Comparison of ENCODE assay signal across 22 cellular contexts in genomic region chr2:241134711-241135110, GRCh38. TPM values are rescaled to one million over a fixed set of nuclear protein-coding genes. Genes with fewer than 3 reads are reported as not detected.
DNase-seq lines count a peak whose midpoint lies in the region; ATAC-seq, FAIRE-seq and TF ChIP-seq lines count a peak whose summit lies in the region.
"Had no signal": no experiment of that assay in that cellular context is flagged by ENCODE, and none has a peak within 500 bp of the region (broad histone marks: within the 10 kb centered on the region; RNA-seq: fewer than 3 reads in every experiment).

No MANE protein-coding gene starts in this region.

- in situ Hi-C loops in HepG2 (cut with HindIII; ENCODE audit: extremely low pct_ligation_motif_present, low pct_unique_long_range_greater_than_20kb), result no loop called here

- no peak for TF ChIP-seq CTCF in HepG2 (CRISPR knock-in tag; IDR thresholded peaks at IDR 0.05)
- no peak for TF ChIP-seq CTCF in right lobe of liver (IDR thresholded peaks at IDR 0.05)
- TF ChIP-seq CTCF in kidney (IDR thresholded peaks at IDR 0.05; ENCODE audit: borderline replicate concordance, extremely low read depth, insufficient read depth), result no peak
- TF ChIP-seq CTCF in osteoblast (IDR thresholded peaks at IDR 0.05; ENCODE audit: extremely low read depth, low read depth, low read length), result no peak

- H3K4me3 ChIP-seq in HepG2 (replicated peaks in 1 of 3; ENCODE audit: insufficient read depth in 1 of 3, low read depth in 2 of 3, low read length in 3 of 3) (no peak overlapping the region), right lobe of liver (no peak overlapping the region), kidney (ENCODE audit: low read length in 2 of 2) (no peak overlapping the region), osteoblast (ENCODE audit: insufficient read depth, low read length) (no peak overlapping the region)
- H3K4me3 ChIP-seq: BLaER1 treated with 17β-estradiol and CSF1 and Interleukin-3, amounts not matched to agents 10 nM and 100 nM; GM12878; GM23338; K562 had no signal

- FAIRE-seq in HepG2 (lab: Jason Lieb, UNC), result no peak
- no peak for FAIRE-seq in kidney (lab: Jason Lieb, UNC)
- FAIRE-seq: GM12878, H54, K562 had no signal

- no peaks in the 10 kb centered on the region for H4K20me1 ChIP-seq in HepG2 (ENCODE audit: insufficient read depth, low read length)
- no peaks in the 10 kb centered on the region for H4K20me1 ChIP-seq in osteoblast (ENCODE audit: insufficient read depth, low read length)

- H3K4me1 ChIP-seq in HepG2 (ENCODE audit: insufficient read depth, low read length) (peaks cover 19% of the 10 kb centered on the region), right lobe of liver (peaks cover 0 to 4% (median 0%) of the 10 kb centered on the region in 4 donors), kidney (ENCODE audit: control insufficient read depth in 1 of 2, insufficient read depth in 1 of 2, low read depth in 1 of 2, low read length in 2 of 2) (peaks cover 0 to 4% of the 10 kb centered on the region in 2 donors), osteoblast (ENCODE audit: insufficient read depth, low read length) (no peaks in the 10 kb centered on the region)

- H3K4me3 Mint-ChIP-seq in stimulated activated memory B cell treated with anti-CD40 and anti-IgM and Interleukin-4, amounts not matched to agents 10 μg/mL and 1 μg/mL and 100 μg/mL, for 72 hours, result no peak overlapping the region
- H3K4me3 Mint-ChIP-seq: B cell; CD8-positive, alpha-beta T cell; GM23338 had no signal

- intact Hi-C loops in HepG2 (cut with micrococcal nuclease; ENCODE audit: unreplicated experiment) (no loop called here), right lobe of liver (cut with DNase I) (no loop called here), kidney (cut with DNase I) (no loop called here)

- peaks cover 26% of the 10 kb centered on the region for H3K4me1 Mint-ChIP-seq in stimulated activated memory B cell treated with anti-CD40 and anti-IgM and Interleukin-4, amounts not matched to agents 10 μg/mL and 1 μg/mL and 100 μg/mL, for 72 hours
- H3K4me1 Mint-ChIP-seq: GM23338 had no signal

- H3K27ac Mint-ChIP-seq in stimulated activated memory B cell treated with anti-CD40 and anti-IgM and Interleukin-4, amounts not matched to agents 10 μg/mL and 1 μg/mL and 100 μg/mL, for 72 hours, result no peak overlapping the region
- H3K27ac Mint-ChIP-seq: CD8-positive, alpha-beta T cell; GM23338 had no signal

- no peaks in the 10 kb centered on the region for H3K9me3 Mint-ChIP-seq in stimulated activated memory B cell treated with anti-CD40 and anti-IgM and Interleukin-4, amounts not matched to agents 10 μg/mL and 1 μg/mL and 100 μg/mL, for 72 hours
- H3K9me3 Mint-ChIP-seq: CD8-positive, alpha-beta T cell; GM23338 had no signal

- 93% methylated on average over 7 of the region's 7 CpGs for WGBS in HepG2 (ENCODE audit: low lambda C conversion rate)
- 100% methylated on average over 2 of the region's 7 CpGs for WGBS in right lobe of liver (ENCODE audit: insufficient coverage, low coverage, low lambda C conversion rate, missing lambda C conversion rate)

- H3K9ac ChIP-seq in HepG2 (ENCODE audit: insufficient read depth, low read depth, low read length) (no peak overlapping the region), kidney (ENCODE audit: low read length in 2 of 2) (no peak overlapping the region)
- H3K9ac ChIP-seq: BLaER1 treated with 17β-estradiol and CSF1 and Interleukin-3, amounts not matched to agents 10 nM and 100 nM had no signal

- H3K27me3 Mint-ChIP-seq in stimulated activated memory B cell treated with anti-CD40 and anti-IgM and Interleukin-4, amounts not matched to agents 10 μg/mL and 1 μg/mL and 100 μg/mL, for 72 hours, result no peaks in the 10 kb centered on the region
- H3K27me3 Mint-ChIP-seq: B cell had no signal

- CTCF ChIA-PET in HepG2 (lab: Yijun Ruan, JAX; ENCODE audit: low intra/inter-chr PET ratio, low total read pairs), result no interaction called here

- no peaks in the 10 kb centered on the region for H3K27me3 ChIP-seq in HepG2 (ENCODE audit: control insufficient read depth in 1 of 2, insufficient read depth in 2 of 2, low read length in 2 of 2)
- H3K27me3 ChIP-seq in right lobe of liver, result no peaks in the 10 kb centered on the region
- H3K27me3 ChIP-seq in osteoblast (ENCODE audit: insufficient read depth, low read length), result no peaks in the 10 kb centered on the region
- H3K27me3 ChIP-seq: BLaER1 treated with 17β-estradiol and CSF1 and Interleukin-3, amounts not matched to agents 10 nM and 100 nM had no signal

- H3K27ac ChIP-seq in HepG2 (ENCODE audit: extremely low read length, insufficient read depth, low read length), result peak overlapping the region; percentile 44
- H3K27ac ChIP-seq in right lobe of liver, result no peak overlapping the region
- no peak overlapping the region for H3K27ac ChIP-seq in kidney (ENCODE audit: low read depth in 2 of 2, low read length in 2 of 2)
- no peak overlapping the region for H3K27ac ChIP-seq in osteoblast (ENCODE audit: low read depth, low read length)
- H3K27ac ChIP-seq: BLaER1 treated with 17β-estradiol and CSF1 and Interleukin-3, amounts not matched to agents 10 nM and 100 nM; HL-60 had no signal

- no peaks in the 10 kb centered on the region for H3K9me3 ChIP-seq in HepG2 (ENCODE audit: low read length)
- H3K9me3 ChIP-seq in right lobe of liver, result no peaks in the 10 kb centered on the region
- no peaks in the 10 kb centered on the region for H3K9me3 ChIP-seq in kidney (ENCODE audit: control insufficient read depth in 1 of 2, low read length in 2 of 2)
- H3K9me3 ChIP-seq in osteoblast (ENCODE audit: low read depth, low read length), result no peaks in the 10 kb centered on the region
- H3K9me3 ChIP-seq: BLaER1 treated with 17β-estradiol and CSF1 and Interleukin-3, amounts not matched to agents 10 nM and 100 nM had no signal

- ATAC-seq in HepG2 (no peak), right lobe of liver (no peak), GM19395 (IDR thresholded peaks at IDR 0.05; ENCODE audit: unreplicated experiment) (no peak), HG03469 (IDR thresholded peaks at IDR 0.05; ENCODE audit: unreplicated experiment) (no peak), HG03520 (IDR thresholded peaks at IDR 0.05; ENCODE audit: unreplicated experiment) (no peak)
- peak; percentile 5 for ATAC-seq in stimulated activated memory B cell treated with anti-CD40 and anti-IgM and Interleukin-4, amounts not matched to agents 10 μg/mL and 1 μg/mL and 100 μg/mL, for 72 hours
- ATAC-seq: CD8-positive, alpha-beta T cell; GM12878; GM23338; HCT116; K562 had no signal

- BruUV-seq in HepG2 (replicated peaks; lab: Mats Ljungman, UMichigan), result no TSS peak

- POLR2A ChIA-PET in HepG2 (lab: Yijun Ruan, JAX), result interaction anchor here (3.2 kb wide), 1 partner anchor 15 kb away, joined by 15 read pairs; the partner anchor contains the start of gene PASK

- H3K79me2 ChIP-seq in HepG2 (ENCODE audit: insufficient read depth, low read length) (no peaks in the 10 kb centered on the region), osteoblast (ENCODE audit: insufficient read depth, low read length) (no peaks in the 10 kb centered on the region)

- H2AFZ ChIP-seq in HepG2 (ENCODE audit: low read length), result no peak overlapping the region
- H2AFZ ChIP-seq in osteoblast (ENCODE audit: low read length), result no peak overlapping the region
- H2AFZ ChIP-seq: GM23338 had no signal

- no peak for DNase-seq in HepG2 (ENCODE audit: low spot score)
- DNase-seq in right lobe of liver, result no peak
- peak; percentile 59 for DNase-seq in kidney
- DNase-seq in osteoblast (ENCODE audit: insufficient read length, low spot score, missing footprints), result peak; percentile 65
- DNase-seq: Calu3; CD8-positive, alpha-beta T cell; DMS53; DND-41; EL; IMR-90 had no signal

- no peak for TF ChIP-seq RAD21 in HepG2 (CRISPR knock-in tag; IDR thresholded peaks at IDR 0.05)

- H3K36me3 ChIP-seq in HepG2 (replicated peaks in 1 of 2; ENCODE audit: control insufficient read depth in 1 of 2, insufficient read depth in 2 of 2, low read length in 2 of 2) (peaks cover 13 to 17% of the 10 kb centered on the region in 2 experiments), right lobe of liver (no peaks in the 10 kb centered on the region), kidney (ENCODE audit: control insufficient read depth in 1 of 2, insufficient read depth in 2 of 2, low read length in 2 of 2) (no peaks in the 10 kb centered on the region), osteoblast (ENCODE audit: insufficient read depth, low read length) (no peaks in the 10 kb centered on the region)

- H3K36me3 Mint-ChIP-seq in stimulated activated memory B cell treated with anti-CD40 and anti-IgM and Interleukin-4, amounts not matched to agents 10 μg/mL and 1 μg/mL and 100 μg/mL, for 72 hours, result peaks cover 82% of the 10 kb centered on the region

- TF ChIP-seq EP300 in HepG2 (IDR thresholded peaks at IDR 0.05; ENCODE audit: low read depth in 2 of 2, low read length in 2 of 2), result no peak
- no peak for TF ChIP-seq EP300 in HepG2 (CRISPR knock-in tag; IDR thresholded peaks at IDR 0.05; ENCODE audit: borderline replicate concordance)

- no peak for TF ChIP-seq POLR2A in HepG2 (IDR thresholded peaks at IDR 0.05; ENCODE audit: insufficient read depth in 1 of 2, low read depth in 2 of 2, low read length in 2 of 2)
- TF ChIP-seq POLR2A in right lobe of liver (IDR thresholded peaks at IDR 0.05), result no peak

- no peak overlapping the region for H3K4me2 ChIP-seq in HepG2 (ENCODE audit: low read depth, low read length)
- no peak overlapping the region for H3K4me2 ChIP-seq in osteoblast (ENCODE audit: insufficient read depth, low read length)
- H3K4me2 ChIP-seq: BLaER1 treated with 17β-estradiol and CSF1 and Interleukin-3, amounts not matched to agents 10 nM and 100 nM; GM23338 had no signal

RNA-seq across cellular contexts. Expression of gene PASK, which starts 14.6 kb away (rescaled TPM):
- total RNA-seq in HepG2 (2016; rRNA removed; fragmentation: Illumina TruSeq; extraction: Trizol) (16.0 and 17.0 TPM in 2 replicates), right lobe of liver (1 to 10 TPM; 2.0 to 4.2 (median 3.4) TPM), kidney (26.0 TPM), osteoblast (5.0 and 5.8 TPM in 2 replicates)
- 18.0 and 28.0 TPM in 2 replicates for total RNA-seq in HepG2 (2016; cell fraction: cytosol; rRNA removed; fragmentation: Illumina TruSeq; extraction: Trizol; ENCODE audit: low read depth)
- total RNA-seq in HepG2 (2016; cell fraction: insoluble cytoplasmic fraction; rRNA removed; fragmentation: Illumina TruSeq; extraction: Trizol), result 14.4 and 17.9 TPM in 2 replicates
- 5.9 and 7.8 TPM in 2 replicates for total RNA-seq in HepG2 (2016; cell fraction: membrane; rRNA removed; fragmentation: Illumina TruSeq; extraction: Trizol)
- total RNA-seq in HepG2 (2016; cell fraction: nucleus; rRNA removed; fragmentation: Illumina TruSeq; extraction: Trizol), result 22.6 and 27.5 TPM in 2 replicates
- polyA plus RNA-seq in HepG2 (2011; rRNA removed) (6.9 and 7.1 TPM in 2 replicates), kidney (ENCODE audit: insufficient read depth, low read depth, low replicate concordance) (3.1 TPM)
- 2.1 and 4.1 TPM in 2 replicates for polyA plus RNA-seq in HepG2 (2011; cell fraction: cytosol; rRNA removed)
- 36.3 and 40.3 TPM in 2 replicates for polyA plus RNA-seq in HepG2 (2011; cell fraction: nucleus; rRNA removed)
- 6.8 and 9.6 TPM in 2 replicates for polyA plus RNA-seq in HepG2 (2012)
- polyA plus RNA-seq in HepG2 (2016; cell fraction: cytosol; fragmentation: Illumina TruSeq; extraction: Trizol; ENCODE audit: low read depth), result 0.79 and 1.0 TPM in 2 replicates
- 9.2 and 11.1 TPM in 2 replicates for polyA plus RNA-seq in HepG2 (2016; cell fraction: insoluble cytoplasmic fraction; fragmentation: Illumina TruSeq; extraction: Trizol; ENCODE audit: low read depth)
- polyA plus RNA-seq in HepG2 (2016; cell fraction: membrane; fragmentation: Illumina TruSeq; extraction: Trizol; ENCODE audit: low read depth), result 1.7 and 2.3 TPM in 2 replicates
- 79.4 and 83.7 TPM in 2 replicates for polyA plus RNA-seq in HepG2 (2016; cell fraction: nucleus; fragmentation: Illumina TruSeq; extraction: Trizol; ENCODE audit: insufficient read depth, low read depth)
- 28.2 and 32.5 TPM in 2 replicates for polyA minus RNA-seq in HepG2 (2011; rRNA and poly(A)+ RNA removed; ENCODE audit: low replicate concordance)
- polyA minus RNA-seq in HepG2 (2011; cell fraction: cytosol; rRNA and poly(A)+ RNA removed), result 3.7 and 15.6 TPM in 2 replicates
- 10.7 and 14.4 TPM in 2 replicates for polyA minus RNA-seq in HepG2 (2011; cell fraction: nucleus; rRNA and poly(A)+ RNA removed)

RNA-seq across cellular contexts. Expression of gene PPP1R7, which starts 15.6 kb away (rescaled TPM):
- total RNA-seq in HepG2 (2016; rRNA removed; fragmentation: Illumina TruSeq; extraction: Trizol) (67.9 and 77.2 TPM in 2 replicates), right lobe of liver (10 to 100 TPM; 27.8 to 35.7 (median 29.5) TPM), kidney (64.6 TPM), osteoblast (46.7 and 73.7 TPM in 2 replicates)
- 27.7 and 40.5 TPM in 2 replicates for total RNA-seq in HepG2 (2016; cell fraction: cytosol; rRNA removed; fragmentation: Illumina TruSeq; extraction: Trizol; ENCODE audit: low read depth)
- total RNA-seq in HepG2 (2016; cell fraction: insoluble cytoplasmic fraction; rRNA removed; fragmentation: Illumina TruSeq; extraction: Trizol), result 78.8 and 81.3 TPM in 2 replicates
- total RNA-seq in HepG2 (2016; cell fraction: membrane; rRNA removed; fragmentation: Illumina TruSeq; extraction: Trizol), result 33.9 and 34.7 TPM in 2 replicates
- 31.6 and 35.8 TPM in 2 replicates for total RNA-seq in HepG2 (2016; cell fraction: nucleus; rRNA removed; fragmentation: Illumina TruSeq; extraction: Trizol)
- polyA plus RNA-seq in HepG2 (2011; rRNA removed) (27.4 and 33.3 TPM in 2 replicates), kidney (ENCODE audit: insufficient read depth, low read depth, low replicate concordance) (94.9 TPM)
- 19.4 and 25.1 TPM in 2 replicates for polyA plus RNA-seq in HepG2 (2011; cell fraction: cytosol; rRNA removed)
- polyA plus RNA-seq in HepG2 (2011; cell fraction: nucleus; rRNA removed), result 14.7 and 16.8 TPM in 2 replicates
- polyA plus RNA-seq in HepG2 (2012), result 43.0 and 56.8 TPM in 2 replicates
- 29.9 and 37.7 TPM in 2 replicates for polyA plus RNA-seq in HepG2 (2016; cell fraction: cytosol; fragmentation: Illumina TruSeq; extraction: Trizol; ENCODE audit: low read depth)
- 99.4 and 106 TPM in 2 replicates for polyA plus RNA-seq in HepG2 (2016; cell fraction: insoluble cytoplasmic fraction; fragmentation: Illumina TruSeq; extraction: Trizol; ENCODE audit: low read depth)
- polyA plus RNA-seq in HepG2 (2016; cell fraction: membrane; fragmentation: Illumina TruSeq; extraction: Trizol; ENCODE audit: low read depth), result 34.4 and 34.7 TPM in 2 replicates
- 52.8 and 60.1 TPM in 2 replicates for polyA plus RNA-seq in HepG2 (2016; cell fraction: nucleus; fragmentation: Illumina TruSeq; extraction: Trizol; ENCODE audit: insufficient read depth, low read depth)
- 22.5 and 25.7 TPM in 2 replicates for polyA minus RNA-seq in HepG2 (2011; rRNA and poly(A)+ RNA removed; ENCODE audit: low replicate concordance)
- 18.4 and 24.7 TPM in 2 replicates for polyA minus RNA-seq in HepG2 (2011; cell fraction: cytosol; rRNA and poly(A)+ RNA removed)
- 24.0 and 27.0 TPM in 2 replicates for polyA minus RNA-seq in HepG2 (2011; cell fraction: nucleus; rRNA and poly(A)+ RNA removed)

RNA-seq across cellular contexts. Expression of gene MTERF4, which starts 32.6 kb away (rescaled TPM):
- total RNA-seq in HepG2 (2016; rRNA removed; fragmentation: Illumina TruSeq; extraction: Trizol) (59.8 and 61.5 TPM in 2 replicates), right lobe of liver (10 to 100 TPM; 12.1 to 26.3 (median 17.0) TPM), kidney (41.5 TPM), osteoblast (20.3 and 30.0 TPM in 2 replicates)
- 20.2 and 20.4 TPM in 2 replicates for total RNA-seq in HepG2 (2016; cell fraction: cytosol; rRNA removed; fragmentation: Illumina TruSeq; extraction: Trizol; ENCODE audit: low read depth)
- total RNA-seq in HepG2 (2016; cell fraction: insoluble cytoplasmic fraction; rRNA removed; fragmentation: Illumina TruSeq; extraction: Trizol), result 57.2 and 63.4 TPM in 2 replicates
- total RNA-seq in HepG2 (2016; cell fraction: membrane; rRNA removed; fragmentation: Illumina TruSeq; extraction: Trizol), result 27.2 and 28.3 TPM in 2 replicates
- total RNA-seq in HepG2 (2016; cell fraction: nucleus; rRNA removed; fragmentation: Illumina TruSeq; extraction: Trizol), result 47.3 and 61.7 TPM in 2 replicates
- polyA plus RNA-seq in HepG2 (2011; rRNA removed) (37.1 and 50.5 TPM in 2 replicates), kidney (ENCODE audit: insufficient read depth, low read depth, low replicate concordance) (24.3 TPM)
- 29.8 and 33.1 TPM in 2 replicates for polyA plus RNA-seq in HepG2 (2011; cell fraction: cytosol; rRNA removed)
- polyA plus RNA-seq in HepG2 (2011; cell fraction: nucleus; rRNA removed), result 71.5 and 77.4 TPM in 2 replicates
- polyA plus RNA-seq in HepG2 (2012), result 27.8 and 38.2 TPM in 2 replicates
- 18.2 and 22.9 TPM in 2 replicates for polyA plus RNA-seq in HepG2 (2016; cell fraction: cytosol; fragmentation: Illumina TruSeq; extraction: Trizol; ENCODE audit: low read depth)
- 67.1 and 69.1 TPM in 2 replicates for polyA plus RNA-seq in HepG2 (2016; cell fraction: insoluble cytoplasmic fraction; fragmentation: Illumina TruSeq; extraction: Trizol; ENCODE audit: low read depth)
- polyA plus RNA-seq in HepG2 (2016; cell fraction: membrane; fragmentation: Illumina TruSeq; extraction: Trizol; ENCODE audit: low read depth), result 20.0 and 22.3 TPM in 2 replicates
- 82.3 and 82.6 TPM in 2 replicates for polyA plus RNA-seq in HepG2 (2016; cell fraction: nucleus; fragmentation: Illumina TruSeq; extraction: Trizol; ENCODE audit: insufficient read depth, low read depth)
- 31.6 and 46.9 TPM in 2 replicates for polyA minus RNA-seq in HepG2 (2011; rRNA and poly(A)+ RNA removed; ENCODE audit: low replicate concordance)
- 15.7 and 20.7 TPM in 2 replicates for polyA minus RNA-seq in HepG2 (2011; cell fraction: cytosol; rRNA and poly(A)+ RNA removed)
- 76.1 and 79.6 TPM in 2 replicates for polyA minus RNA-seq in HepG2 (2011; cell fraction: nucleus; rRNA and poly(A)+ RNA removed)

RNA-seq across cellular contexts. Expression of gene ANO7, which starts 53.8 kb away (rescaled TPM):
- total RNA-seq in HepG2 (2016; rRNA removed; fragmentation: Illumina TruSeq; extraction: Trizol) (3.7 and 4.9 TPM in 2 replicates), right lobe of liver (1 to 10 TPM in 3 of 6 experiments, under 1 TPM in 3; 0.61 to 2.4 (median 0.97) TPM), kidney (1.9 TPM), osteoblast (1.2 and 1.8 TPM in 2 replicates)
- 1.7 and 1.9 TPM in 2 replicates for total RNA-seq in HepG2 (2016; cell fraction: cytosol; rRNA removed; fragmentation: Illumina TruSeq; extraction: Trizol; ENCODE audit: low read depth)
- 2.9 and 5.5 TPM in 2 replicates for total RNA-seq in HepG2 (2016; cell fraction: insoluble cytoplasmic fraction; rRNA removed; fragmentation: Illumina TruSeq; extraction: Trizol)
- total RNA-seq in HepG2 (2016; cell fraction: membrane; rRNA removed; fragmentation: Illumina TruSeq; extraction: Trizol), result 3.2 and 4.1 TPM in 2 replicates
- 4.7 and 5.1 TPM in 2 replicates for total RNA-seq in HepG2 (2016; cell fraction: nucleus; rRNA removed; fragmentation: Illumina TruSeq; extraction: Trizol)
- polyA plus RNA-seq in HepG2 (2011; rRNA removed) (4.1 and 4.9 TPM in 2 replicates), kidney (ENCODE audit: insufficient read depth, low read depth, low replicate concordance) (1.1 TPM)
- 2.9 and 3.9 TPM in 2 replicates for polyA plus RNA-seq in HepG2 (2011; cell fraction: cytosol; rRNA removed)
- 29.8 and 33.6 TPM in 2 replicates for polyA plus RNA-seq in HepG2 (2011; cell fraction: nucleus; rRNA removed)
- 8.8 and 10.8 TPM in 2 replicates for polyA plus RNA-seq in HepG2 (2012)
- 3.3 and 3.8 TPM in 2 replicates for polyA plus RNA-seq in HepG2 (2016; cell fraction: cytosol; fragmentation: Illumina TruSeq; extraction: Trizol; ENCODE audit: low read depth)
- polyA plus RNA-seq in HepG2 (2016; cell fraction: insoluble cytoplasmic fraction; fragmentation: Illumina TruSeq; extraction: Trizol; ENCODE audit: low read depth), result 7.5 and 11.5 TPM in 2 replicates
- 7.5 and 8.6 TPM in 2 replicates for polyA plus RNA-seq in HepG2 (2016; cell fraction: membrane; fragmentation: Illumina TruSeq; extraction: Trizol; ENCODE audit: low read depth)
- 14.9 and 15.8 TPM in 2 replicates for polyA plus RNA-seq in HepG2 (2016; cell fraction: nucleus; fragmentation: Illumina TruSeq; extraction: Trizol; ENCODE audit: insufficient read depth, low read depth)
- polyA minus RNA-seq in HepG2 (2011; rRNA and poly(A)+ RNA removed; ENCODE audit: low replicate concordance), result 1.1 and 16.7 TPM in 2 replicates
- polyA minus RNA-seq in HepG2 (2011; cell fraction: cytosol; rRNA and poly(A)+ RNA removed), result 5.1 and 8.4 TPM in 2 replicates
- polyA minus RNA-seq in HepG2 (2011; cell fraction: nucleus; rRNA and poly(A)+ RNA removed), result 13.8 and 18.4 TPM in 2 replicates

Comparison
In these comparisons a context has a peak if more than half of its experiments do, and no peak if none do; other contexts are left out.
1. DNase-seq: peak in kidney (single experiment) and osteoblast (single experiment); none in HepG2 (single experiment) and right lobe of liver (0 of 3).